In the genomic region with DNA sequence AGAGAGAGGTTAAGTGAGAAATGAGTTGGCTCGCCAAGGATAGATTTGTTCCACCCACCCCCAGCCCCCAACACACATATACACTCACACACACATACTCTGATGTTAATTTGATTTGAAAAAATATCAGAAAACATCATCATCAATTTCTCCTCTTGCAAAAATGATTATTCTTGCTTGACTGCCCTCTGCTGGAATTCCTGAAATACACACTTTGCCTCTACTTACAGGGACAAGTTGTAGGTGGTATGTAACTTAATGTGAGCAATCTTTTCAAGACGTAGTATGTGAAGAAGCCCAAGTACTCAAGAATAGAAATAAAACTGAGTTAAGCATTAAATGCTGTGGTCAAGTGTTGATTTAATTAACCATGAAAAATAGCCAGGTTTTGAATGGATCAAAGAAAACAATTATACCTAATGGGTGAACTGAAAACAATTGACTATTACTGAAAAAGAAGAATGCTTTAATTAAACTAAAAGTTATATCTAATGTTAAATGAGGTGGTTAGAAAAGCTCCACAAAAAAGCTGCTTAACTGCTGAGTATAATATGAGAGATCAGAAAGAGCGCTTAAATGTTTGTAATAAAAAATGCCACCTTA, we compare ENCODE assay signal across 9 cellular contexts. TPM values are rescaled to one million over a fixed set of nuclear protein-coding genes. Genes with fewer than 3 reads are reported as not detected.
DNase-seq lines count a peak whose midpoint lies in the region; ATAC-seq, FAIRE-seq and TF ChIP-seq lines count a peak whose summit lies in the region.
"Had no signal": no experiment of that assay in that cellular context is flagged by ENCODE, and none has a peak within 500 bp of the region (broad histone marks: within the 10 kb centered on the region; RNA-seq: fewer than 3 reads in every experiment).

No MANE protein-coding gene starts in this region.

- no peaks in the 10 kb centered on the region for H4K20me1 ChIP-seq in H1 (replicated peaks in 1 of 2; ENCODE audit: control insufficient read depth in 1 of 2, insufficient read depth in 2 of 2, low read length in 2 of 2)

- no peaks in the 10 kb centered on the region for H3K36me3 ChIP-seq in H1 (ENCODE audit: control insufficient read depth in 2 of 4, insufficient read depth in 4 of 4, low read length in 3 of 4)

- no peaks in the 10 kb centered on the region for H3K27me3 Mint-ChIP-seq in natural killer cell treated with Interleukin-12 subunit alpha and Interleukin-12 subunit beta and Interleukin-15 and Interleukin-18, amount 100 ng/mL, for 72 hours
- no peaks in the 10 kb centered on the region for H3K27me3 Mint-ChIP-seq in stimulated activated naive B cell treated with anti-CD40 and anti-IgM and Interleukin-4, amounts not matched to agents 10 μg/mL and 1 μg/mL and 100 μg/mL, for 72 hours

- H3K4me1 Mint-ChIP-seq in natural killer cell treated with Interleukin-12 subunit alpha and Interleukin-12 subunit beta and Interleukin-15 and Interleukin-18, amount 100 ng/mL, for 72 hours (ENCODE audit: low read depth in 2 of 2): no peaks in the 10 kb centered on the region
- H3K4me1 Mint-ChIP-seq in stimulated activated naive B cell treated with anti-CD40 and anti-IgM and Interleukin-4, amounts not matched to agents 10 μg/mL and 1 μg/mL and 100 μg/mL, for 72 hours: no peaks in the 10 kb centered on the region

- H3K4me3 Mint-ChIP-seq in natural killer cell treated with Interleukin-12 subunit alpha and Interleukin-12 subunit beta and Interleukin-15 and Interleukin-18, amount 100 ng/mL, for 72 hours: no peak overlapping the region
- no peak overlapping the region for H3K4me3 Mint-ChIP-seq in stimulated activated naive B cell treated with anti-CD40 and anti-IgM and Interleukin-4, amounts not matched to agents 10 μg/mL and 1 μg/mL and 100 μg/mL, for 72 hours

- POLR2A ChIA-PET in H1 (lab: Charles Lee; ENCODE audit: partially characterized antibody): no interaction called here

- no peak overlapping the region for H2AK5ac ChIP-seq in H1 (ENCODE audit: low read depth, low read length)

- H4K8ac ChIP-seq in H1 (ENCODE audit: extremely low read depth, insufficient read depth, low read length): no peak overlapping the region

- no peaks in the 10 kb centered on the region for H3K79me1 ChIP-seq in H1 (ENCODE audit: low read depth, low read length)

- no peak overlapping the region for H2BK120ac ChIP-seq in H1 (replicated peaks; ENCODE audit: low read depth, low read length)

- no peak for TF ChIP-seq EP300 in H1 (IDR thresholded peaks at IDR 0.05; ENCODE audit: borderline replicate concordance in 1 of 2, low read depth in 2 of 2, low read length in 2 of 2)

- H3K9me3 Mint-ChIP-seq in natural killer cell treated with Interleukin-12 subunit alpha and Interleukin-12 subunit beta and Interleukin-15 and Interleukin-18, amount 100 ng/mL, for 72 hours: no peaks in the 10 kb centered on the region
- peaks cover 2 to 6% of the 10 kb centered on the region in 2 donors for H3K9me3 Mint-ChIP-seq in stimulated activated naive B cell treated with anti-CD40 and anti-IgM and Interleukin-4, amounts not matched to agents 10 μg/mL and 1 μg/mL and 100 μg/mL, for 72 hours

- no peak overlapping the region for H3K9ac ChIP-seq in H1 (replicated peaks in 1 of 4; ENCODE audit: extremely low read depth in 1 of 4, low read depth in 3 of 4, low read length in 3 of 4)

- FAIRE-seq in A204.1 (lab: Jason Lieb, UNC) (peak; percentile 32), H1 (lab: Jason Lieb, UNC) (peak; percentile 80)
- FAIRE-seq: colon had no signal

- no peak overlapping the region for H2AFZ ChIP-seq in H1 (ENCODE audit: low read length)

- H3K4ac ChIP-seq in H1 (replicated peaks; ENCODE audit: insufficient read length, low read depth, low read length): no peak overlapping the region

- no peak overlapping the region for H3K56ac ChIP-seq in H1 (replicated peaks; ENCODE audit: insufficient read length, low read depth, low read length)

- H3K4me3 ChIP-seq in GM12875 (ENCODE audit: low read depth, low read length) (no peak overlapping the region), H1 (ENCODE audit: extremely low read depth in 1 of 4, insufficient read depth in 2 of 4, low read depth in 3 of 4, low read length in 4 of 4) (no peak overlapping the region)

- TF ChIP-seq POLR2A in H1 (IDR thresholded peaks at IDR 0.05; ENCODE audit: control extremely low read depth in 1 of 2, low read depth in 2 of 2, low read length in 2 of 2): no peak

- H2BK20ac ChIP-seq in H1 (ENCODE audit: low read length): no peak overlapping the region

- no peak for ATAC-seq in natural killer cell treated with Interleukin-12 subunit alpha and Interleukin-12 subunit beta and Interleukin-15 and Interleukin-18, amount 100 ng/mL, for 72 hours
- ATAC-seq in stimulated activated naive B cell treated with anti-CD40 and anti-IgM and Interleukin-4, amounts not matched to agents 10 μg/mL and 1 μg/mL and 100 μg/mL, for 72 hours (replicated peaks): no peak

- no peak overlapping the region for H3K23ac ChIP-seq in H1 (ENCODE audit: insufficient read length)

- H3K9me3 ChIP-seq in H1 (ENCODE audit: insufficient read depth in 2 of 2, low read depth in 1 of 2, low read length in 1 of 2): no peaks in the 10 kb centered on the region

- H3K4me1 ChIP-seq in H1 (replicated peaks in 1 of 4; ENCODE audit: control insufficient read depth in 3 of 4, insufficient read depth in 4 of 4, low read length in 3 of 4): no peaks in the 10 kb centered on the region

- peak; percentile 65 to 70 for TF ChIP-seq RAD21 in H1 (IDR thresholded peaks at IDR 0.05 in 1 of 2, conservative IDR thresholded peaks at IDR 0.05 in 1 of 2; ENCODE audit: low read depth in 2 of 2, low read length in 2 of 2)

- no peaks in the 10 kb centered on the region for H3K79me2 ChIP-seq in H1 (ENCODE audit: control insufficient read depth in 1 of 2, insufficient read depth in 2 of 2, low read length in 2 of 2)

- H4K91ac ChIP-seq in H1 (replicated peaks; ENCODE audit: insufficient read length, low read length): no peak overlapping the region

- CTCF ChIA-PET in H1 (lab: Charles Lee; ENCODE audit: partially characterized antibody): interaction anchor here (0.5 to 4.4 kb wide), 25 partner anchors 11 to 417 kb away, joined by 3 to 26 read pairs (median 5); a partner anchor contains a TSS

- no peak overlapping the region for H2BK15ac ChIP-seq in H1 (ENCODE audit: low read length)

- no peak overlapping the region for H3K14ac ChIP-seq in H1 (ENCODE audit: insufficient read length)

- no peak overlapping the region for H2BK5ac ChIP-seq in H1 (ENCODE audit: low read depth, low read length)

- H3K18ac ChIP-seq in H1 (ENCODE audit: extremely low read depth, low read length): no peak overlapping the region

- no peak overlapping the region for H3K27ac Mint-ChIP-seq in natural killer cell treated with Interleukin-12 subunit alpha and Interleukin-12 subunit beta and Interleukin-15 and Interleukin-18, amount 100 ng/mL, for 72 hours
- H3K27ac Mint-ChIP-seq in stimulated activated naive B cell treated with anti-CD40 and anti-IgM and Interleukin-4, amounts not matched to agents 10 μg/mL and 1 μg/mL and 100 μg/mL, for 72 hours: no peak overlapping the region

- no peaks in the 10 kb centered on the region for H3K27me3 ChIP-seq in H1 (replicated peaks in 1 of 4; ENCODE audit: control insufficient read depth in 3 of 4, extremely low read depth in 1 of 4, insufficient read depth in 3 of 4, low read length in 3 of 4)

- H4K5ac ChIP-seq in H1 (ENCODE audit: insufficient read length, low read depth, low read length): no peak overlapping the region

- peak; percentile 3 for DNase-seq in NCI-H526 treated with DMSO at 0.1 percent for 48 hours (lab: John Stamatoyannopoulos, UW)
- no peak for DNase-seq in H1 (ENCODE audit: low read depth in 1 of 2, low spot score in 2 of 2)
- peak; percentile 26 for DNase-seq in non-pigmented ciliary epithelial cell (ENCODE audit: low read depth)
- DNase-seq in islet precursor cell: no peak
- DNase-seq in natural killer cell treated with Interleukin-12 subunit alpha and Interleukin-12 subunit beta and Interleukin-15 and Interleukin-18, amount 100 ng/mL, for 72 hours (ENCODE audit: low spot score): no peak
- DNase-seq in stimulated activated naive B cell treated with anti-CD40 and anti-IgM and Interleukin-4, amounts not matched to agents 10 μg/mL and 1 μg/mL and 100 μg/mL, for 72 hours: no peak

- TF ChIP-seq CTCF in GM12875 (IDR thresholded peaks at IDR 0.05; ENCODE audit: borderline replicate concordance, insufficient read depth, low read depth, low read length) (peak; percentile 38; the same call in 1 of the 2 replicates), H1 (IDR thresholded peaks at IDR 0.05; ENCODE audit: control extremely low read depth in 1 of 3, insufficient read depth in 1 of 3, low read depth in 1 of 3, low read length in 3 of 3) (peak in 2 of 3 experiments; percentile 39 to 65; a peak in 2 of 4 replicates)

- no peak overlapping the region for H3K27ac ChIP-seq in H1 (ENCODE audit: low read depth, low read length)

- H3K23me2 ChIP-seq in H1 (ENCODE audit: low read depth, low read length): no peaks in the 10 kb centered on the region

- WGBS in H1 (ENCODE audit: extremely low coverage in 1 of 2, insufficient coverage in 1 of 2, insufficient read length in 1 of 2, insufficient replicate concordance in 2 of 2, low coverage in 1 of 2, low lambda C conversion rate in 2 of 2, missing lambda C conversion rate in 1 of 2), 2 experiments: 69% methylated on average over 3 of the region's 3 CpGs; no CpG with 5 or more reads in 1 of the 2 experiments

- no peaks in the 10 kb centered on the region for H3K36me3 Mint-ChIP-seq in natural killer cell treated with Interleukin-12 subunit alpha and Interleukin-12 subunit beta and Interleukin-15 and Interleukin-18, amount 100 ng/mL, for 72 hours
- no peaks in the 10 kb centered on the region for H3K36me3 Mint-ChIP-seq in stimulated activated naive B cell treated with anti-CD40 and anti-IgM and Interleukin-4, amounts not matched to agents 10 μg/mL and 1 μg/mL and 100 μg/mL, for 72 hours

- H2BK12ac ChIP-seq in H1 (ENCODE audit: low read depth, low read length): no peak overlapping the region

- H3K4me2 ChIP-seq in H1 (ENCODE audit: insufficient read depth in 1 of 2, low read depth in 2 of 2, low read length in 2 of 2): no peak overlapping the region

TF ChIP-seq in H1, 55 proteins besides CTCF, POLR2A, EP300 and RAD21 (continues in another document):
- TF ChIP-seq TEAD4 (IDR thresholded peaks at IDR 0.05; ENCODE audit: low read depth, low read length) (peak; percentile 59; the same call in 1 of the 2 replicates), PHF8 (conservative IDR thresholded peaks at IDR 0.05; ENCODE audit: low read depth, low read length) (no peak)

RNA-seq across cellular contexts. Expression of a gene that starts 46.6 kb away (rescaled TPM):
- total RNA-seq in H1 (2021; fragmentation: NEBNext Ultra II Directional; extraction: Animal tissue kit (Norgen Biotek cat#: 25700)): not detected in 2 replicates
- polyA plus RNA-seq in H1 (2011; rRNA removed): not detected in 2 replicates
- polyA plus RNA-seq in H1 (2011; cell fraction: cytosol; rRNA removed): not detected
- polyA plus RNA-seq in H1 (2011; cell fraction: nucleus; rRNA removed): not detected
- not detected in 4 replicates for polyA plus RNA-seq in H1 (2012, experiment 1 of 2)
- not detected for polyA plus RNA-seq in H1 (2012, experiment 2 of 2)
- not detected for polyA plus RNA-seq in H1 (2013, experiment 1 of 2)
- polyA plus RNA-seq in H1 (2013, experiment 2 of 2): not detected
- not detected in 2 replicates for polyA minus RNA-seq in H1 (2011; rRNA and poly(A)+ RNA removed)
- polyA minus RNA-seq in H1 (2011; cell fraction: cytosol; rRNA and poly(A)+ RNA removed): not detected
- polyA minus RNA-seq in H1 (2011; cell fraction: nucleus; rRNA and poly(A)+ RNA removed): not detected
- total RNA-seq in natural killer cell treated with Interleukin-12 subunit alpha and Interleukin-12 subunit beta and Interleukin-15 and Interleukin-18, amount 100 ng/mL, for 72 hours: not detected

Comparison
In these comparisons a context has a peak if more than half of its experiments do, and no peak if none do; other contexts are left out.
1. DNase-seq: peak in NCI-H526 treated with DMSO at 0.1 percent for 48 hours (single experiment) and non-pigmented ciliary epithelial cell (single experiment); none in H1 (0 of 2), islet precursor cell (single experiment), natural killer cell treated with Interleukin-12 subunit alpha and Interleukin-12 subunit beta and Interleukin-15 and Interleukin-18, amount 100 ng/mL, for 72 hours (single experiment) and stimulated activated naive B cell treated with anti-CD40 and anti-IgM and Interleukin-4, amounts not matched to agents 10 μg/mL and 1 μg/mL and 100 μg/mL, for 72 hours (single experiment).